In genomic region chr7:142797342-142797798, GRCh38 we compare ENCODE assay signal across 9 cellular contexts. TPM values are rescaled to one million over a fixed set of nuclear protein-coding genes. Genes with fewer than 3 reads are reported as not detected.
DNase-seq lines count a peak whose midpoint lies in the region; TF ChIP-seq lines count a peak whose summit lies in the region.
"Had no signal": no experiment of that assay in that cellular context is flagged by ENCODE, and none has a peak within 500 bp of the region (broad histone marks: within the 10 kb centered on the region; RNA-seq: fewer than 3 reads in every experiment).

No MANE protein-coding gene starts in this region.

- H3K36me3 ChIP-seq in HUES48 (ENCODE audit: control insufficient read depth, insufficient read depth, low read length) (peaks cover 5% of the 10 kb centered on the region; the same call in 1 of the 2 replicates), ectodermal cell (ENCODE audit: control insufficient read depth, insufficient read depth, low read length) (no peaks in the 10 kb centered on the region)
- H3K36me3 ChIP-seq: BLaER1 treated with 17β-estradiol and CSF1 and Interleukin-3, amounts not matched to agents 10 nM and 100 nM had no signal

- H3K9me3 ChIP-seq in HUES48 (ENCODE audit: control insufficient read depth, insufficient read depth, low read length) (no peaks in the 10 kb centered on the region), ectodermal cell (ENCODE audit: control insufficient read depth, low read length) (no peaks in the 10 kb centered on the region)
- H3K9me3 ChIP-seq: BLaER1 treated with 17β-estradiol and CSF1 and Interleukin-3, amounts not matched to agents 10 nM and 100 nM had no signal

- WGBS in ectodermal cell, 2 experiments, result 1 to 2% methylated on average over 24 of the region's 24 CpGs

- H3K27ac ChIP-seq in HUES48 (ENCODE audit: low read depth, low read length), result no peak overlapping the region
- H3K27ac ChIP-seq in ectodermal cell (ENCODE audit: insufficient read depth, low read depth, low read length, poor library complexity, severe bottlenecking), result no peak overlapping the region
- H3K27ac ChIP-seq: BLaER1 treated with 17β-estradiol and CSF1 and Interleukin-3, amounts not matched to agents 10 nM and 100 nM had no signal

- no peak for TF ChIP-seq CTCF in neural crest cell (conservative IDR thresholded peaks at IDR 0.05)

- H3K9me3 Mint-ChIP-seq in neural crest cell, result no peaks in the 10 kb centered on the region

- H3K9ac ChIP-seq in HUES48 (ENCODE audit: low read depth, low read length), result 0 out of 2 replicates have a peak overlapping the region, but pooled peaks have one; percentile 55
- H3K9ac ChIP-seq: BLaER1 treated with 17β-estradiol and CSF1 and Interleukin-3, amounts not matched to agents 10 nM and 100 nM had no signal

- H3K27ac Mint-ChIP-seq in neural crest cell (ENCODE audit: unreplicated experiment), result no peak overlapping the region

- peaks cover 8% of the 10 kb centered on the region for H3K4me1 Mint-ChIP-seq in neural crest cell

- peak overlapping the region; percentile 79 for H3K4me3 Mint-ChIP-seq in neural crest cell

- no peaks in the 10 kb centered on the region for H3K36me3 Mint-ChIP-seq in neural crest cell (ENCODE audit: low read depth)

- H3K4me3 ChIP-seq in HUES48 (ENCODE audit: low read depth, low read length) (peak overlapping the region; percentile 74), ectodermal cell (ENCODE audit: insufficient read depth, low read depth, low read length) (peak overlapping the region; percentile 42)
- H3K4me3 ChIP-seq: BLaER1 treated with 17β-estradiol and CSF1 and Interleukin-3, amounts not matched to agents 10 nM and 100 nM had no signal

- H3K27me3 Mint-ChIP-seq in neural crest cell (ENCODE audit: low read depth), result peaks cover 96% of the 10 kb centered on the region

- peak; percentile 86 for DNase-seq in activated CD8-positive, alpha-beta memory T cell treated with anti-CD3 and anti-CD28 coated beads for 24 hours
- DNase-seq in activated CD8-positive, alpha-beta memory T cell treated with anti-CD3 and anti-CD28 coated beads, Interleukin-2, amount 50 U/mL, for 48 hours, result no peak
- DNase-seq in neural crest cell (ENCODE audit: low read depth, low spot score) (no peak), NCI-H446 treated with DMSO at 0.1 percent for 48 hours (lab: John Stamatoyannopoulos, UW) (no peak), putamen (ENCODE audit: low spot score) (no peak)
- DNase-seq in central memory CD4-positive, alpha-beta T cell, result no peak

- H3K4me1 ChIP-seq in HUES48 (ENCODE audit: control insufficient read depth, insufficient read depth, low read length) (peaks cover 38% of the 10 kb centered on the region), ectodermal cell (ENCODE audit: control insufficient read depth, insufficient read depth, low read length) (peaks cover 15% of the 10 kb centered on the region)

- H3K27me3 ChIP-seq in HUES48 (ENCODE audit: control insufficient read depth, insufficient read depth, low read length) (peaks cover 83% of the 10 kb centered on the region), ectodermal cell (ENCODE audit: control insufficient read depth, insufficient read depth, low read length, poor library complexity, severe bottlenecking) (peaks cover 61% of the 10 kb centered on the region)

RNA-seq across cellular contexts. Expression of gene PRSS2, which starts 26.6 kb away (rescaled TPM):
- polyA plus RNA-seq in ectodermal cell (2013, experiment 1 of 4), result not detected
- not detected for polyA plus RNA-seq in ectodermal cell (2013, experiment 2 of 4)
- not detected for polyA plus RNA-seq in ectodermal cell (2013, experiment 3 of 4)
- polyA plus RNA-seq in ectodermal cell (2013, experiment 4 of 4), result not detected
- not detected in 2 replicates for total RNA-seq in neural crest cell

RNA-seq across cellular contexts. Expression of gene PRSS1, which starts 48.1 kb away (rescaled TPM):
- not detected for polyA plus RNA-seq in ectodermal cell (2013, experiment 1 of 4)
- not detected for polyA plus RNA-seq in ectodermal cell (2013, experiment 2 of 4)
- polyA plus RNA-seq in ectodermal cell (2013, experiment 3 of 4), result not detected
- polyA plus RNA-seq in ectodermal cell (2013, experiment 4 of 4), result not detected
- not detected in 2 replicates for total RNA-seq in neural crest cell

RNA-seq across cellular contexts. Expression of gene EPHB6, which starts 57.5 kb away (rescaled TPM):
- polyA plus RNA-seq in ectodermal cell (2013, experiment 1 of 4), result 12.2 TPM
- 13.0 TPM for polyA plus RNA-seq in ectodermal cell (2013, experiment 2 of 4)
- 12.1 TPM for polyA plus RNA-seq in ectodermal cell (2013, experiment 3 of 4)
- polyA plus RNA-seq in ectodermal cell (2013, experiment 4 of 4), result 14.1 TPM
- 12.3 and 12.5 TPM in 2 replicates for total RNA-seq in neural crest cell
